19 cellular contexts compared by ENCODE assay signal in genomic region chr5:79746645-79747044, GRCh38. TPM values are rescaled to one million over a fixed set of nuclear protein-coding genes. Genes with fewer than 3 reads are reported as not detected.
A peak's percentile ranks its signal among the peaks of the same experiment; 100 is the strongest.
DNase-seq lines count a peak whose midpoint lies in the region; ATAC-seq and TF ChIP-seq lines count a peak whose summit lies in the region.
"Had no signal": no experiment of that assay in that cellular context is flagged by ENCODE, and none has a peak within 500 bp of the region (broad histone marks: within the 10 kb centered on the region; RNA-seq: fewer than 3 reads in every experiment).

No MANE protein-coding gene starts in this region.

- H3K9ac ChIP-seq in endodermal cell (ENCODE audit: extremely low read depth, low read length, poor library complexity, severe bottlenecking) = no peak overlapping the region
- no peak overlapping the region for H3K9ac ChIP-seq in neural progenitor cell
- H3K9ac ChIP-seq: BLaER1 had no signal

- no peaks in the 10 kb centered on the region; the same call in 1 of the 2 replicates for H3K9me2 ChIP-seq in GM23338 (ENCODE audit: insufficient read depth)

- H3K79me2 ChIP-seq in GM23338 (replicated peaks; ENCODE audit: insufficient read depth) (no peaks in the 10 kb centered on the region), neural progenitor cell (ENCODE audit: low read depth) (no peaks in the 10 kb centered on the region)

- no peaks in the 10 kb centered on the region for H3K36me3 Mint-ChIP-seq in GM23338 (ENCODE audit: low read depth)
- H3K36me3 Mint-ChIP-seq in endodermal cell (ENCODE audit: low read depth) = no peaks in the 10 kb centered on the region
- no peaks in the 10 kb centered on the region for H3K36me3 Mint-ChIP-seq in neural progenitor cell
- H3K36me3 Mint-ChIP-seq: CD4-positive, alpha-beta memory T cell had no signal

- H3K4me2 ChIP-seq in GM23338 (no peak overlapping the region), neural progenitor cell (no peak overlapping the region)
- H3K4me2 ChIP-seq: BLaER1 had no signal

- H4K20me1 ChIP-seq in GM23338 (replicated peaks; ENCODE audit: insufficient read depth) (no peaks in the 10 kb centered on the region), neural progenitor cell (ENCODE audit: low read depth) (no peaks in the 10 kb centered on the region)
- H4K20me1 ChIP-seq: BLaER1 had no signal

- H3K27me3 Mint-ChIP-seq in GM23338 (ENCODE audit: insufficient read depth, low read depth, poor library complexity) (peaks cover 2% of the 10 kb centered on the region), endodermal cell (ENCODE audit: insufficient read depth) (no peaks in the 10 kb centered on the region), neural progenitor cell (ENCODE audit: insufficient read depth, low read depth) (no peaks in the 10 kb centered on the region)

- whole genome bisulfite sequencing in endodermal cell (ENCODE audit: insufficient coverage in 1 of 2, insufficient read length in 1 of 2), 2 experiments = 51% methylated on average over 3 of the region's 3 CpGs; no CpG with 5 or more reads in 1 of the 2 experiments

- peak overlapping the region; percentile 60; the same call in 1 of the 2 replicates for H2AFZ ChIP-seq in GM23338
- H2AFZ ChIP-seq in neural progenitor cell (replicated peaks) = peak overlapping the region; percentile 64

- no peaks in the 10 kb centered on the region for H3K36me3 ChIP-seq in GM23338 (ENCODE audit: insufficient read depth)
- no peaks in the 10 kb centered on the region for H3K36me3 ChIP-seq in endodermal cell (ENCODE audit: control insufficient read depth, insufficient read depth, low read length)
- no peaks in the 10 kb centered on the region for H3K36me3 ChIP-seq in neural progenitor cell
- H3K36me3 ChIP-seq: BLaER1, Peyer's patch, SJSA1 had no signal

- peaks cover 35% of the 10 kb centered on the region for H3K4me1 ChIP-seq in GM23338 (ENCODE audit: insufficient read depth)
- no peaks in the 10 kb centered on the region for H3K4me1 ChIP-seq in endodermal cell (ENCODE audit: control insufficient read depth, insufficient read depth, low read length)
- H3K4me1 ChIP-seq in neural progenitor cell = peaks cover 32% of the 10 kb centered on the region
- H3K4me1 ChIP-seq: BLaER1, Peyer's patch, SJSA1 had no signal

- H3K4me3 Mint-ChIP-seq in GM23338 (no peak overlapping the region), endodermal cell (no peak overlapping the region), neural progenitor cell (no peak overlapping the region)
- H3K4me3 Mint-ChIP-seq: CD4-positive, alpha-beta memory T cell had no signal

- peak; percentile 61 for ATAC-seq in GM23338
- ATAC-seq: K562 had no signal

- H3K9me3 Mint-ChIP-seq in GM23338 (no peaks in the 10 kb centered on the region), endodermal cell (peaks cover 14% of the 10 kb centered on the region), neural progenitor cell (no peaks in the 10 kb centered on the region)

- H3K27me3 ChIP-seq in GM23338 (ENCODE audit: insufficient read depth) = no peaks in the 10 kb centered on the region
- no peaks in the 10 kb centered on the region for H3K27me3 ChIP-seq in endodermal cell (ENCODE audit: control insufficient read depth, insufficient read depth, low read length, poor library complexity, severe bottlenecking)
- H3K27me3 ChIP-seq in neural progenitor cell = no peaks in the 10 kb centered on the region
- H3K27me3 ChIP-seq: BLaER1, Peyer's patch had no signal

- H3K27ac Mint-ChIP-seq in GM23338 = no peak overlapping the region
- H3K27ac Mint-ChIP-seq in endodermal cell = no peak overlapping the region
- no peak overlapping the region for H3K27ac Mint-ChIP-seq in neural progenitor cell
- H3K27ac Mint-ChIP-seq: CD4-positive, alpha-beta memory T cell had no signal

- no peak for TF ChIP-seq CTCF in GM23338 (conservative IDR thresholded peaks at IDR 0.05; ENCODE audit: low read depth in 2 of 2)
- TF ChIP-seq CTCF in endodermal cell (conservative IDR thresholded peaks at IDR 0.05) = no peak
- no peak for TF ChIP-seq CTCF in neural progenitor cell (IDR thresholded peaks at IDR 0.05)

- H3K27ac ChIP-seq in GM23338 (ENCODE audit: low read depth) (0 out of 2 replicates have a peak overlapping the region, but pooled peaks have one; percentile 9), endodermal cell (ENCODE audit: low read depth, low read length) (no peak overlapping the region), neural progenitor cell (no peak overlapping the region)
- H3K27ac ChIP-seq: BLaER1, Peyer's patch, SJSA1 had no signal

- H3K9me3 ChIP-seq in endodermal cell (ENCODE audit: control insufficient read depth, low read length) (no peaks in the 10 kb centered on the region), neural progenitor cell (ENCODE audit: low read depth) (no peaks in the 10 kb centered on the region)
- H3K9me3 ChIP-seq: BLaER1, Peyer's patch, SJSA1 had no signal

- peak; percentile 23 for DNase-seq in NCI-H748 (lab: John Stamatoyannopoulos, UW; ENCODE audit: unreplicated experiment)
- DNase-seq in NCI-H748 treated with DMSO at 0.1 percent for 48 hours (lab: John Stamatoyannopoulos, UW) = no peak
- DNase-seq in GM23338 (ENCODE audit: low spot score) = peak; percentile 37
- DNase-seq in endodermal cell = peak; percentile 55
- peak; percentile 9 for DNase-seq in neural progenitor cell (ENCODE audit: low spot score)
- DNase-seq in COR-L47 (lab: John Stamatoyannopoulos, UW) = no peak
- no peak for DNase-seq in DMS153 (lab: John Stamatoyannopoulos, UW)
- DNase-seq: Calu3; CD4-positive, alpha-beta memory T cell; DMS53; EL; NCI-H1105; NCI-H2081 treated with DMSO at 0.1 percent for 48 hours; NCI-H345; NCI-H524 treated with DMSO at 0.1 percent for 48 hours; Peyer's patch had no signal

- H3K4me3 ChIP-seq in GM23338 (no peak overlapping the region), endodermal cell (ENCODE audit: low read length) (no peak overlapping the region), neural progenitor cell (no peak overlapping the region)
- H3K4me3 ChIP-seq: BLaER1, K562, Peyer's patch, SJSA1 had no signal

- H3K4me1 Mint-ChIP-seq in GM23338 (peaks cover 53% of the 10 kb centered on the region), endodermal cell (no peaks in the 10 kb centered on the region), neural progenitor cell (no peaks in the 10 kb centered on the region)
- H3K4me1 Mint-ChIP-seq: CD4-positive, alpha-beta memory T cell had no signal

- no peaks in the 10 kb centered on the region for H3F3A ChIP-seq in GM23338 (replicated peaks; ENCODE audit: low read depth)
- H3F3A ChIP-seq in neural progenitor cell (ENCODE audit: low read depth) = no peaks in the 10 kb centered on the region

TF ChIP-seq in GM23338, 12 proteins besides CTCF, POLR2A, EP300 and RAD21 (continues in another document):
- no peak for TF ChIP-seq ETS1 (IDR thresholded peaks at IDR 0.05)
- TF ChIP-seq EZH2 (IDR thresholded peaks at IDR 0.05; ENCODE audit: low read depth, unreplicated experiment) = no peak
- no peak for TF ChIP-seq ZNF331 (CRISPR knock-in tag; IDR thresholded peaks at IDR 0.05; ENCODE audit: low read depth)

RNA-seq across cellular contexts. Expression of gene CMYA5, which starts 57.0 kb away (rescaled TPM):
- total RNA-seq in GM23338 (2014; rRNA removed; shearing (Covaris generic)) = 0.49 and 1.2 TPM in 2 replicates
- polyA plus RNA-seq in GM23338 (2016; fragmentation: Nextera tagmentation; extraction: Ambion mirVana) = 0.42 and 0.45 TPM in 2 replicates
- total RNA-seq in endodermal cell (1 to 10 TPM in 1 of 2 donors, under 1 TPM in 1; 0.69 to 1.6 TPM), neural progenitor cell (ENCODE audit: low replicate concordance) (1.4 and 3.5 TPM in 2 replicates)
- polyA plus RNA-seq in endodermal cell (2013, experiment 1 of 2) = 0.43 TPM
- 0.41 TPM for polyA plus RNA-seq in endodermal cell (2013, experiment 2 of 2)

Comparison
In these comparisons a context has a peak if more than half of its experiments do, and no peak if none do; other contexts are left out.
1. DNase-seq: peak in NCI-H748 (single experiment), GM23338 (single experiment), endodermal cell (single experiment) and neural progenitor cell (single experiment); none in NCI-H748 treated with DMSO at 0.1 percent for 48 hours (single experiment), COR-L47 (single experiment) and DMS153 (single experiment).